In the genomic region with DNA sequence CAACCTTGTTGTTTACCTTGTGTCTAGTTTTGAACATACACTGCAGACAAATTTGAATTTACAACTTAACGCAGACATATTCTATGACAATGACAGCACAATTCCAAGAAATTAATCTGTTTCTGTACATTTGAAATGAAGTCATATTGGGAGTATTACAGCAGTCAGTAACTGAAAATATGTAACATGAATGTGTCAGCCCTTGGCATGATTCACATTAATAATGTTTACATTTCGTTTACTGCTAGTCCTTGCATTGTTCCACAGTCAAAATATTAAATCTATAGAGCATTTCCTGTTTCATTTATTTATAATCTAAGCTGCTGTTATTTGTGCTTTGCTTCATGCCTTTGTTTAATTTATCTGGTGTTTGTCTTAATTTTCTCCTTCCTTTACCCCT, we compare ENCODE assay signal across 2 cellular contexts.
TF ChIP-seq lines count a peak whose summit lies in the region.

No MANE protein-coding gene starts in this region.

TF ChIP-seq in A549, 52 proteins besides CTCF, POLR2A, EP300 and RAD21 (continued from another document):
- TF ChIP-seq ZFP36 (IDR thresholded peaks at IDR 0.05; ENCODE audit: borderline replicate concordance, partially characterized antibody) (no peak), FOSL2 (IDR thresholded peaks at IDR 0.05) (no peak), FOSL2 (CRISPR knock-in tag; IDR thresholded peaks at IDR 0.05) (no peak)

TF ChIP-seq in IMR-90, 13 proteins besides CTCF, POLR2A, EP300 and RAD21 (continued from another document):
- TF ChIP-seq, protein P1, sequence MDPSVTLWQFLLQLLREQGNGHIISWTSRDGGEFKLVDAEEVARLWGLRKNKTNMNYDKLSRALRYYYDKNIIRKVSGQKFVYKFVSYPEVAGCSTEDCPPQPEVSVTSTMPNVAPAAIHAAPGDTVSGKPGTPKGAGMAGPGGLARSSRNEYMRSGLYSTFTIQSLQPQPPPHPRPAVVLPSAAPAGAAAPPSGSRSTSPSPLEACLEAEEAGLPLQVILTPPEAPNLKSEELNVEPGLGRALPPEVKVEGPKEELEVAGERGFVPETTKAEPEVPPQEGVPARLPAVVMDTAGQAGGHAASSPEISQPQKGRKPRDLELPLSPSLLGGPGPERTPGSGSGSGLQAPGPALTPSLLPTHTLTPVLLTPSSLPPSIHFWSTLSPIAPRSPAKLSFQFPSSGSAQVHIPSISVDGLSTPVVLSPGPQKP (IDR thresholded peaks at IDR 0.05; ENCODE audit: borderline replicate concordance, low read depth, low read length), result no peak
- TF ChIP-seq BHLHE40 (IDR thresholded peaks at IDR 0.05; ENCODE audit: low read depth, low read length), result no peak
- TF ChIP-seq CHD1 (IDR thresholded peaks at IDR 0.05; ENCODE audit: low read depth, low read length), result no peak
- no peak for TF ChIP-seq NFE2L2 (IDR thresholded peaks at IDR 0.05; ENCODE audit: low read depth, low read length)
- no peak for TF ChIP-seq SMC3 (IDR thresholded peaks at IDR 0.05; ENCODE audit: low read depth, low read length)
- no peak for TF ChIP-seq MAZ (IDR thresholded peaks at IDR 0.05; ENCODE audit: borderline replicate concordance, low read depth, low read length)
- no peak for TF ChIP-seq MAFK (IDR thresholded peaks at IDR 0.05; ENCODE audit: low read depth, low read length)
